Comparison of ENCODE assay signal across 8 cellular contexts in the genomic region with DNA sequence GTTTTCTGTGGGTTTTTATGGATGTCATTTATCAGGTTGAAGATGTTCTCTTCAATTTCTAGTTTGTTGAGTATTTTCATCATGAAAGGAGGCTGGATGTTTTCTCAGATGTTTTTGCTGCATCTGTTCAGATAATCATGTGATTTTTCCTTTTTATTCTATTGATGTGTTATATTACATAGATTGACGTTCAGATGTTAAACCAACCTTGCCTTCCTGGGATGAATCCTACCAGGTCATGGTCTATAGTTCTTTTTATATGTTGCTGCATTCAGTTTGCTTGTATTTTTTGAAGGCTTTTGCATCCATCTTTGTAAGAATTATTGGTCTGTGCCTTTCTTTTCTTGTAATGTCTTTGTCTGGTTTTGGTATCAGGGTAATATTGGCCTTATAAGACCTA. TPM values are rescaled to one million over a fixed set of nuclear protein-coding genes. Genes with fewer than 3 reads are reported as not detected.
"Had no signal": no experiment of that assay in that cellular context is flagged by ENCODE, and none has a peak within 500 bp of the region (broad histone marks: within the 10 kb centered on the region; RNA-seq: fewer than 3 reads in every experiment).

No MANE protein-coding gene starts in this region.

- FAIRE-seq: HepG2, HTR-8/SVneo had no signal

- ATAC-seq: HepG2 had no signal

- H3K4me2 ChIP-seq: KMS-11 had no signal

- H3K27ac ChIP-seq: HL-60, KMS-11 had no signal

- DNase-seq: IMR-90, Karpas-422, KBM-7, KG1 had no signal

- H3K9ac ChIP-seq: KMS-11 had no signal

RNA-seq across cellular contexts. Expression of a gene that starts 43.9 kb away (rescaled TPM):
- total RNA-seq: IMR-90 had no signal
- polyA plus RNA-seq: IMR-90 had no signal
